30 cellular contexts compared by ENCODE assay signal in genomic region chr3:28109829-28110228, GRCh38.
"Had no signal": no experiment of that assay in that cellular context is flagged by ENCODE, and none has a peak within 500 bp of the region (broad histone marks: within the 10 kb centered on the region; RNA-seq: fewer than 3 reads in every experiment).

No MANE protein-coding gene starts in this region.

- H3K4me3 ChIP-seq: ascending aorta, heart right ventricle, left ventricle myocardium inferior, lung, spleen, suprapubic skin, tibial artery, upper lobe of right lung had no signal

- DNase-seq: activated CD4-positive, alpha-beta memory T cell treated with anti-CD3 and anti-CD28 coated beads for 36 hours; activated CD4-positive, alpha-beta T cell treated with anti-CD3 and anti-CD28 coated beads, Interleukin-2, amount 10 ng/mL, durations not matched to agents 24 days and 14 days; activated CD8-positive, alpha-beta memory T cell treated with anti-CD3 and anti-CD28 coated beads, Interleukin-2, amount 50 U/mL, for 4 hours; activated effector memory CD4-positive, alpha-beta T cell treated with anti-CD3 and anti-CD28 coated beads, Interleukin-2, amount 50 U/mL, for 16 hours; activated naive CD4-positive, alpha-beta T cell treated with anti-CD3 and anti-CD28 coated beads for 36 hours; activated naive CD8-positive, alpha-beta T cell treated with anti-CD3 and anti-CD28 coated beads, Interleukin-2, amount 10 ng/mL, durations not matched to agents 7 days and 5 days; activated T-cell treated with anti-CD3 and anti-CD28 coated beads, Interleukin-2, amount 50 U/mL, for 1 hour; caudate nucleus; cortex of kidney; effector memory CD8-positive, alpha-beta T cell; foreskin melanocyte; heart right ventricle; kidney glomerular epithelial cell; left ventricle myocardium inferior; mesendoderm; posterior cingulate gyrus; right cardiac atrium; spleen; stimulated activated naive CD4-positive, alpha-beta T cell; tibial artery; upper lobe of right lung had no signal

- H3K4me1 Mint-ChIP-seq: activated CD4-positive, alpha-beta T cell treated with anti-CD3 and anti-CD28 coated beads, Interleukin-2, amount 10 ng/mL, durations not matched to agents 24 days and 14 days; activated naive CD8-positive, alpha-beta T cell treated with anti-CD3 and anti-CD28 coated beads, Interleukin-2, amount 10 ng/mL, durations not matched to agents 7 days and 5 days had no signal

- H3K9me3 ChIP-seq: ascending aorta, heart right ventricle, left ventricle myocardium inferior, suprapubic skin, tibial artery, upper lobe of right lung had no signal

- H3K4me3 Mint-ChIP-seq: activated CD4-positive, alpha-beta memory T cell treated with anti-CD3 and anti-CD28 coated beads for 36 hours; activated CD4-positive, alpha-beta T cell treated with anti-CD3 and anti-CD28 coated beads, Interleukin-2, amount 10 ng/mL, durations not matched to agents 24 days and 14 days; activated naive CD4-positive, alpha-beta T cell treated with anti-CD3 and anti-CD28 coated beads for 36 hours; activated naive CD8-positive, alpha-beta T cell treated with anti-CD3 and anti-CD28 coated beads, Interleukin-2, amount 10 ng/mL, durations not matched to agents 7 days and 5 days; activated T-helper 1 cell treated with anti-CD3 and anti-CD28 coated beads, Interleukin-12 subunit alpha, Interleukin-12 subunit beta, Interleukin-2, Interleukin-4 antibody, amounts not matched to agents 30 ng/mL and 10 ng/mL and 1 ng/mL, durations not matched to agents 14 hours and 24 hours and 36 hours; brain; effector memory CD8-positive, alpha-beta T cell; natural killer cell treated with Interleukin-12 subunit alpha and Interleukin-12 subunit beta and Interleukin-15 and Interleukin-18, amount 100 ng/mL, for 72 hours; T-helper 2 cell treated with Interferon-gamma antibody and Interleukin-4, amounts not matched to agents 5 μg/mL and 100 μg/mL, for 36 hours had no signal

- H3K27ac ChIP-seq: ascending aorta, heart right ventricle, left ventricle myocardium inferior, spleen, suprapubic skin, tibial artery, upper lobe of right lung had no signal

- H3K36me3 ChIP-seq: ascending aorta, heart right ventricle, left ventricle myocardium inferior, spleen, suprapubic skin, tibial artery, upper lobe of right lung had no signal

- H3K27me3 Mint-ChIP-seq: activated CD4-positive, alpha-beta memory T cell treated with anti-CD3 and anti-CD28 coated beads for 36 hours; activated CD4-positive, alpha-beta T cell treated with anti-CD3 and anti-CD28 coated beads, Interleukin-2, amount 10 ng/mL, durations not matched to agents 24 days and 14 days; activated naive CD8-positive, alpha-beta T cell treated with anti-CD3 and anti-CD28 coated beads, Interleukin-2, amount 10 ng/mL, durations not matched to agents 7 days and 5 days; brain; effector memory CD8-positive, alpha-beta T cell; natural killer cell treated with Interleukin-12 subunit alpha and Interleukin-12 subunit beta and Interleukin-15 and Interleukin-18, amount 100 ng/mL, for 72 hours had no signal

- ATAC-seq: activated CD4-positive, CD25-positive, alpha-beta regulatory T cell treated with anti-CD3 and anti-CD28 coated beads, Interleukin-2, amount 50 U/mL, for 24 hours; effector memory CD8-positive, alpha-beta T cell; esophagus mucosa; heart right ventricle; natural killer cell treated with Interleukin-12 subunit alpha and Interleukin-12 subunit beta and Interleukin-15 and Interleukin-18, amount 100 ng/mL, for 72 hours; right cardiac atrium; upper lobe of right lung had no signal

- H3K27ac Mint-ChIP-seq: activated CD4-positive, alpha-beta memory T cell treated with anti-CD3 and anti-CD28 coated beads for 36 hours; activated CD4-positive, alpha-beta T cell treated with anti-CD3 and anti-CD28 coated beads, Interleukin-2, amount 10 ng/mL, durations not matched to agents 24 days and 14 days; activated naive CD4-positive, alpha-beta T cell treated with anti-CD3 and anti-CD28 coated beads for 36 hours; activated naive CD8-positive, alpha-beta T cell treated with anti-CD3 and anti-CD28 coated beads, Interleukin-2, amount 10 ng/mL, durations not matched to agents 7 days and 5 days; activated T-helper 1 cell treated with anti-CD3 and anti-CD28 coated beads, Interleukin-12 subunit alpha, Interleukin-12 subunit beta, Interleukin-2, Interleukin-4 antibody, amounts not matched to agents 30 ng/mL and 10 ng/mL and 1 ng/mL, durations not matched to agents 14 hours and 24 hours and 36 hours; brain; effector memory CD8-positive, alpha-beta T cell; T-helper 2 cell treated with Interferon-gamma antibody and Interleukin-4, amounts not matched to agents 5 μg/mL and 100 μg/mL, for 36 hours had no signal

- H3K9me3 Mint-ChIP-seq: activated CD4-positive, alpha-beta memory T cell treated with anti-CD3 and anti-CD28 coated beads for 36 hours; activated naive CD4-positive, alpha-beta T cell treated with anti-CD3 and anti-CD28 coated beads for 36 hours; effector memory CD8-positive, alpha-beta T cell; natural killer cell treated with Interleukin-12 subunit alpha and Interleukin-12 subunit beta and Interleukin-15 and Interleukin-18, amount 100 ng/mL, for 72 hours; T-helper 2 cell treated with Interferon-gamma antibody and Interleukin-4, amounts not matched to agents 5 μg/mL and 100 μg/mL, for 36 hours had no signal

- H3K36me3 Mint-ChIP-seq: activated CD4-positive, alpha-beta memory T cell treated with anti-CD3 and anti-CD28 coated beads for 36 hours; activated naive CD8-positive, alpha-beta T cell treated with anti-CD3 and anti-CD28 coated beads, Interleukin-2, amount 10 ng/mL, durations not matched to agents 7 days and 5 days; brain; natural killer cell treated with Interleukin-12 subunit alpha and Interleukin-12 subunit beta and Interleukin-15 and Interleukin-18, amount 100 ng/mL, for 72 hours had no signal

- H3K4me1 ChIP-seq: ascending aorta, heart right ventricle, left ventricle myocardium inferior, spleen, suprapubic skin, tibial artery, upper lobe of right lung had no signal

- H3K27me3 ChIP-seq: ascending aorta, heart right ventricle, spleen, suprapubic skin, upper lobe of right lung had no signal
